ENCODE assay signal across 8 cellular contexts in the genomic region with DNA sequence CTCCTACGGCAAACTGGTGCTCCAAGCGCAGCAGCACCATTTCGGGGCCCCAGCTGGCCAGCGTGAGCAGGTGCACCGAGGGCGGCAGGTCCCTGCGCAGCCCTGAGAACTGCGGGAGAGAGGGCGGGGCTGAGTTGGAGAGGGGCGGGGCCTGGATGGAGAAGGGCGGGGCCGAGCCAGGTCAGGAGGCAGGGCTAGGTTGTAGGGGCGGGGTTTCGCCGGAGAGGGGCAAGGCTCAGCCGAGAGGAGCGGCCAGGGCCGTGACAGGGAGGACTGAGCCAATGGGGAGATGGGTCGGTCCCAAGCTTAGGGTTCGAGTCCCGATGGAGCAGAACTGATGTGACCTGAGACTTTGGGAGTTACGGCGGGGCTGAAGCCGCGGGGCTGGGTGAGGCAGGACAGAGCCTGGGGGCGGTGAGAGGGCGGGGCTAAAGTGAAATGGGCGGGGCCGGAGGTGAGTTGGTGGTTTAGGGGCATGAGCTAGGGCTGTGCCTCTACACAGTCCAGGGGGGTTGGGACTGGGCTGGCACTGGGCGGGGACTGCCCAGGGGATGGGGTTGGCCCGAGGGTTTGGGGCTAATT. TPM values are rescaled to one million over a fixed set of nuclear protein-coding genes. Genes with fewer than 3 reads are reported as not detected.
DNase-seq lines count a peak whose midpoint lies in the region; ATAC-seq, FAIRE-seq and TF ChIP-seq lines count a peak whose summit lies in the region.

No MANE protein-coding gene starts in this region.

- CTCF ChIA-PET in BJ (lab: Yijun Ruan, JAX): no interaction called here

- peak overlapping the region; percentile 25 for H3K4me3 ChIP-seq in BJ (ENCODE audit: low read depth, low read length)
- H3K4me3 ChIP-seq in Karpas-422 (ENCODE audit: low read length): no peak overlapping the region
- peak overlapping the region; percentile 35 for H3K4me3 ChIP-seq in bronchial epithelial cell (ENCODE audit: low read depth, low read length)
- H3K4me3 ChIP-seq in left lung: peak overlapping the region; percentile 13 to 34
- peak overlapping the region in 3 of 4 donors; percentile 4 to 40 (median 20) for H3K4me3 ChIP-seq in tibial nerve

- ATAC-seq in left lung: peak; percentile 97

- POLR2A ChIA-PET in BJ (lab: Charles Lee): no interaction called here

- H3K9me3 ChIP-seq in Karpas-422 (ENCODE audit: low read length): no peaks in the 10 kb centered on the region
- no peaks in the 10 kb centered on the region for H3K9me3 ChIP-seq in left lung
- H3K9me3 ChIP-seq in tibial nerve: no peaks in the 10 kb centered on the region

- H3K9me2 ChIP-seq in Karpas-422 (replicated peaks; ENCODE audit: insufficient read depth, low read length): no peaks in the 10 kb centered on the region

- 14 to 23% methylated on average over 30 of the region's 31 CpGs for WGBS in tibial nerve, 2 donors

- DNase-seq in BJ (ENCODE audit: low read depth) (no peak), Karpas-422 (peak; percentile 74), bronchial epithelial cell (ENCODE audit: low read depth) (peak; percentile 39), left lung (peak; percentile 71 to 92), tibial nerve (ENCODE audit: low spot score in 2 of 2) (peak in 1 of 2 donors; percentile 18), SW480 (ENCODE audit: low spot score) (no peak), GM12892 (ENCODE audit: insufficient read length) (no peak), cerebellar nuclear complex (lab: John Stamatoyannopoulos, UW) (no peak)

- H3K27ac ChIP-seq in Karpas-422 (ENCODE audit: low read length) (no peak overlapping the region), left lung (no peak overlapping the region), tibial nerve (no peak overlapping the region)

- no peaks in the 10 kb centered on the region for H3K4me1 ChIP-seq in Karpas-422 (ENCODE audit: low read length)
- H3K4me1 ChIP-seq in left lung: peaks cover 7 to 23% of the 10 kb centered on the region in 2 donors
- peaks cover 0 to 16% (median 7%) of the 10 kb centered on the region in 4 donors for H3K4me1 ChIP-seq in tibial nerve

- H3K27me3 ChIP-seq in BJ (ENCODE audit: control insufficient read depth, insufficient read depth, low read length) (no peaks in the 10 kb centered on the region), Karpas-422 (ENCODE audit: low read length) (no peaks in the 10 kb centered on the region), bronchial epithelial cell (ENCODE audit: control insufficient read depth, insufficient read depth, low read length) (no peaks in the 10 kb centered on the region), left lung (no peaks in the 10 kb centered on the region), tibial nerve (no peaks in the 10 kb centered on the region)

- H3K9ac ChIP-seq in Karpas-422 (ENCODE audit: low read length): no peak overlapping the region

- TF ChIP-seq CTCF in BJ (IDR thresholded peaks at IDR 0.05; ENCODE audit: insufficient read depth, low read depth, low read length): no peak
- no peak for TF ChIP-seq CTCF in bronchial epithelial cell (IDR thresholded peaks at IDR 0.05; ENCODE audit: insufficient read depth, low read length, severe bottlenecking)
- no peak for TF ChIP-seq CTCF in left lung (IDR thresholded peaks at IDR 0.05)
- TF ChIP-seq CTCF in tibial nerve (IDR thresholded peaks at IDR 0.05): no peak

- H4K20me1 ChIP-seq in Karpas-422 (ENCODE audit: insufficient read depth, low read depth, low read length): no peaks in the 10 kb centered on the region

- TF ChIP-seq EP300 in tibial nerve (IDR thresholded peaks at IDR 0.05): no peak

- FAIRE-seq in bronchial epithelial cell (lab: Jason Lieb, UNC): no peak
- no peak for FAIRE-seq in GM12892 (lab: Jason Lieb, UNC)

- H2AFZ ChIP-seq in Karpas-422 (ENCODE audit: low read length): no peak overlapping the region

- intact Hi-C loops in left lung (cut with DNase I): no loop called here

- no peak overlapping the region for H3K4me2 ChIP-seq in Karpas-422 (ENCODE audit: low read depth, low read length, poor library complexity, severe bottlenecking)

- no peaks in the 10 kb centered on the region for H3K79me2 ChIP-seq in Karpas-422 (ENCODE audit: low read length)

- no peak for TF ChIP-seq POLR2A in tibial nerve (IDR thresholded peaks at IDR 0.05)
- no peak for TF ChIP-seq POLR2A in GM12892 (IDR thresholded peaks at IDR 0.05; ENCODE audit: low read depth, low read length)

- H3K36me3 ChIP-seq in BJ (ENCODE audit: control insufficient read depth, insufficient read depth, low read length): no peaks in the 10 kb centered on the region; the same call in 1 of the 2 replicates
- H3K36me3 ChIP-seq in Karpas-422 (ENCODE audit: insufficient read depth, low read length): peaks cover 19% of the 10 kb centered on the region
- no peaks in the 10 kb centered on the region for H3K36me3 ChIP-seq in bronchial epithelial cell (ENCODE audit: control insufficient read depth, insufficient read depth, low read length)
- peaks cover 0 to 42% of the 10 kb centered on the region in 2 donors for H3K36me3 ChIP-seq in left lung
- peaks cover 0 to 28% (median 0%) of the 10 kb centered on the region in 3 donors for H3K36me3 ChIP-seq in tibial nerve

RNA-seq across cellular contexts. Expression of gene MAN2B1, which starts 19.0 kb away (rescaled TPM):
- 31.7 and 66.9 TPM in 2 replicates for polyA plus RNA-seq in BJ (2011; rRNA removed)
- polyA minus RNA-seq in BJ (2011; rRNA and poly(A)+ RNA removed): 11.3 and 13.0 TPM in 2 replicates
- total RNA-seq in Karpas-422 (2014; rRNA removed; shearing (Covaris generic); ENCODE audit: low replicate concordance): 77.2 and 94.3 TPM in 2 replicates
- total RNA-seq in bronchial epithelial cell: 29.8 and 32.1 TPM in 2 replicates
- 100 to 1,000 TPM; 164 to 176 TPM for total RNA-seq in left lung
- total RNA-seq in tibial nerve: 10 to 100 TPM; 48.5 to 89.4 (median 58.5) TPM
- 74.6 TPM for polyA plus RNA-seq in GM12892 (2012; ENCODE audit: missing spikeins)

RNA-seq across cellular contexts. Expression of gene WDR83, which starts 19.0 kb away (rescaled TPM):
- polyA plus RNA-seq in BJ (2011; rRNA removed): 6.1 and 9.3 TPM in 2 replicates
- 4.5 and 6.3 TPM in 2 replicates for polyA minus RNA-seq in BJ (2011; rRNA and poly(A)+ RNA removed)
- 13.3 and 16.5 TPM in 2 replicates for total RNA-seq in Karpas-422 (2014; rRNA removed; shearing (Covaris generic); ENCODE audit: low replicate concordance)
- total RNA-seq in bronchial epithelial cell: 13.8 and 21.1 TPM in 2 replicates
- 10 to 100 TPM in 1 of 2 donors, 1 to 10 TPM in 1; 9.0 to 10.8 TPM for total RNA-seq in left lung
- 10 to 100 TPM in 3 of 4 donors, 1 to 10 TPM in 1; 7.9 to 19.8 (median 16.8) TPM for total RNA-seq in tibial nerve
- polyA plus RNA-seq in GM12892 (2012; ENCODE audit: missing spikeins): 7.8 TPM

RNA-seq across cellular contexts. Expression of gene DHPS, which starts 34.1 kb away (rescaled TPM):
- polyA plus RNA-seq in BJ (2011; rRNA removed): 64.7 and 92.2 TPM in 2 replicates
- polyA minus RNA-seq in BJ (2011; rRNA and poly(A)+ RNA removed): 32.3 and 46.3 TPM in 2 replicates
- total RNA-seq in Karpas-422 (2014; rRNA removed; shearing (Covaris generic); ENCODE audit: low replicate concordance): 62.2 and 90.8 TPM in 2 replicates
- total RNA-seq in bronchial epithelial cell: 47.4 and 94.5 TPM in 2 replicates
- total RNA-seq in left lung: 10 to 100 TPM; 63.8 to 70.1 TPM
- total RNA-seq in tibial nerve: 100 to 1,000 TPM; 117 to 180 (median 160) TPM
- polyA plus RNA-seq in GM12892 (2012; ENCODE audit: missing spikeins): 71.1 TPM

RNA-seq across cellular contexts. Expression of gene ZNF791, which starts 36.9 kb away (rescaled TPM):
- polyA plus RNA-seq in BJ (2011; rRNA removed): 7.7 and 10.5 TPM in 2 replicates
- polyA minus RNA-seq in BJ (2011; rRNA and poly(A)+ RNA removed): 7.0 and 11.4 TPM in 2 replicates
- 14.4 and 21.4 TPM in 2 replicates for total RNA-seq in Karpas-422 (2014; rRNA removed; shearing (Covaris generic); ENCODE audit: low replicate concordance)
- total RNA-seq in bronchial epithelial cell (11.1 and 11.8 TPM in 2 replicates), left lung (10 to 100 TPM; 18.0 to 23.3 TPM), tibial nerve (10 to 100 TPM; 36.1 to 38.7 (median 37.6) TPM)
- 14.6 TPM for polyA plus RNA-seq in GM12892 (2012; ENCODE audit: missing spikeins)

RNA-seq across cellular contexts. Expression of gene ZNF490, which starts 37.0 kb away (rescaled TPM):
- 1.6 and 3.7 TPM in 2 replicates for polyA plus RNA-seq in BJ (2011; rRNA removed)
- polyA minus RNA-seq in BJ (2011; rRNA and poly(A)+ RNA removed): 6.6 and 9.5 TPM in 2 replicates
- total RNA-seq in Karpas-422 (2014; rRNA removed; shearing (Covaris generic); ENCODE audit: low replicate concordance): 13.2 and 14.2 TPM in 2 replicates
- total RNA-seq in bronchial epithelial cell (5.8 and 7.9 TPM in 2 replicates), left lung (10 to 100 TPM in 1 of 2 donors, 1 to 10 TPM in 1; 9.2 to 11.7 TPM), tibial nerve (1 to 10 TPM; 3.1 to 6.7 (median 4.8) TPM)
- polyA plus RNA-seq in GM12892 (2012; ENCODE audit: missing spikeins): 4.5 TPM

Comparison
In these comparisons a context has a peak if more than half of its experiments do, and no peak if none do; other contexts are left out.
1. DNase-seq: peak in Karpas-422 (single experiment), bronchial epithelial cell (single experiment) and left lung (2 of 2); none in BJ (single experiment), SW480 (single experiment), GM12892 (single experiment) and cerebellar nuclear complex (0 of 2).